In the genomic region with DNA sequence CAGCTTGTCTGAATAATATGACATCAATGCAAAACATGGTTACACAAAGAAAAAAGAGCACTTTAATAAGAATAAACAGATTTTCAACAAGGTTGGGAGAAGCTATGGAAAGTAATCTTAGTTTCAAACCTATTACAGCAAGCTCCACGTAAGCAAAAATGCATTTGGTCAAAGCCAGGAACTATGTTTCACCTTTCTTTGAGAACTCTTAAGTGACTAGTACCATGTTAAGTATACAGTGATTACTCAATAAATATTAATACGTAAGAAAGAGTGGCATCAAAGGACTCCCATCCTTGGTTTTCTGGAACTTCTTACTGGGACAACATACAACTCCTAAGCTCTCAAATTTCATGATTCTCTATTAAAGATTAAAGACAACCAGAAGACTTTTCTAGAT, we compare ENCODE assay signal across 27 cellular contexts.
"Had no signal": no experiment of that assay in that cellular context is flagged by ENCODE, and none has a peak within 500 bp of the region (broad histone marks: within the 10 kb centered on the region; RNA-seq: fewer than 3 reads in every experiment).

No MANE protein-coding gene starts in this region.

- H3K36me3 Mint-ChIP-seq: stimulated activated effector memory CD8-positive, alpha-beta T cell treated with anti-CD3 and anti-CD28 coated beads, Interleukin-12 subunit alpha, Interleukin-12 subunit beta, amount 100 ng/mL, for 72 hours; stimulated activated memory B cell treated with anti-CD40 and anti-IgM and Interleukin-4, amounts not matched to agents 10 μg/mL and 1 μg/mL and 100 μg/mL, for 72 hours; stimulated activated naive B cell treated with anti-CD40 and anti-IgM and Interleukin-4, amounts not matched to agents 10 μg/mL and 1 μg/mL and 100 μg/mL, for 72 hours; type B pancreatic cell had no signal

- H3K9me3 Mint-ChIP-seq: stimulated activated effector memory CD8-positive, alpha-beta T cell treated with anti-CD3 and anti-CD28 coated beads, Interleukin-12 subunit alpha, Interleukin-12 subunit beta, amount 100 ng/mL, for 72 hours; stimulated activated memory B cell treated with anti-CD40 and anti-IgM and Interleukin-4, amounts not matched to agents 10 μg/mL and 1 μg/mL and 100 μg/mL, for 72 hours; stimulated activated naive B cell treated with anti-CD40 and anti-IgM and Interleukin-4, amounts not matched to agents 10 μg/mL and 1 μg/mL and 100 μg/mL, for 72 hours; stimulated activated naive CD8-positive, alpha-beta T cell treated with anti-CD3 and anti-CD28 coated beads, Interleukin-15, Interleukin-2, amounts not matched to agents 100 ng/mL and 50 ng/mL, for 24 hours; type B pancreatic cell had no signal

- DNase-seq: stimulated activated CD4-positive, alpha-beta T cell treated with anti-CD3 and anti-CD28 coated beads, Interleukin-2, amount 100 ng/mL, for 24 hours; stimulated activated CD4-positive, alpha-beta T cell treated with anti-CD3 and anti-CD28 coated beads, Interleukin-2, amount 100 ng/mL, for 48 hours; stimulated activated CD4-positive, alpha-beta T cell treated with anti-CD3 and anti-CD28 coated beads, Interleukin-4, amount 100 ng/mL, for 1 hour; stimulated activated CD4-positive, alpha-beta T cell treated with anti-CD3 and anti-CD28 coated beads, Interleukin-4, amount 100 ng/mL, for 24 hours; stimulated activated CD4-positive, alpha-beta T cell treated with anti-CD3 and anti-CD28 coated beads, Interleukin-4, amount 100 ng/mL, for 4 hours; stimulated activated CD8-positive, alpha-beta memory T cell treated with anti-CD3 and anti-CD28 coated beads, Interleukin-4, amount 100 ng/mL, for 48 hours; stimulated activated naive B cell treated with anti-CD40 and anti-IgM and Interleukin-4, amounts not matched to agents 10 μg/mL and 1 μg/mL and 100 μg/mL, for 72 hours; stimulated activated naive CD4-positive, alpha-beta T cell; stimulated activated naive CD4-positive, alpha-beta T cell treated with Interleukin-2 at 50 U/mL for 16 hours; stimulated activated naive CD8-positive, alpha-beta T cell treated with anti-CD3 and anti-CD28 coated beads, Interleukin-15, amount 100 ng/mL, for 72 hours; stimulated activated naive CD8-positive, alpha-beta T cell treated with anti-CD3 and anti-CD28 coated beads, Interleukin-15, Interleukin-2, amounts not matched to agents 100 U/mL and 50 U/mL, for 24 hours; stomach; substantia nigra; testis; thyroid gland; tibial artery; transverse colon; trophoblast cell; uterus had no signal

- H3K9me3 ChIP-seq: stomach, suprapubic skin, testis, thoracic aorta, thyroid gland, tibial artery, tibial nerve, transverse colon, uterus, vagina had no signal

- H3K4me1 Mint-ChIP-seq: stimulated activated effector memory CD8-positive, alpha-beta T cell treated with anti-CD3 and anti-CD28 coated beads, Interleukin-12 subunit alpha, Interleukin-12 subunit beta, amount 100 ng/mL, for 72 hours; stimulated activated memory B cell treated with anti-CD40 and anti-IgM and Interleukin-4, amounts not matched to agents 10 μg/mL and 1 μg/mL and 100 μg/mL, for 72 hours; stimulated activated naive B cell treated with anti-CD40 and anti-IgM and Interleukin-4, amounts not matched to agents 10 μg/mL and 1 μg/mL and 100 μg/mL, for 72 hours; stimulated activated naive CD8-positive, alpha-beta T cell treated with anti-CD3 and anti-CD28 coated beads, Interleukin-15, amount 100 ng/mL, for 72 hours had no signal

- H3K4me3 ChIP-seq: stomach, suprapubic skin, testis, thoracic aorta, thyroid gland, tibial artery, tibial nerve, transverse colon, uterus, vagina had no signal

- H3K27me3 ChIP-seq: stomach, suprapubic skin, testis, thyroid gland, tibial artery, tibial nerve, transverse colon, uterus, vagina had no signal

- H3K27ac ChIP-seq: stomach, suprapubic skin, testis, thoracic aorta, thyroid gland, tibial artery, tibial nerve, transverse colon, uterus, vagina had no signal

- ATAC-seq: stimulated activated effector memory CD8-positive, alpha-beta T cell treated with anti-CD3 and anti-CD28 coated beads, Interleukin-12 subunit alpha, Interleukin-12 subunit beta, amount 100 ng/mL, for 72 hours; stimulated activated memory B cell treated with anti-CD40 and anti-IgM and Interleukin-4, amounts not matched to agents 10 μg/mL and 1 μg/mL and 100 μg/mL, for 72 hours; stimulated activated naive B cell treated with anti-CD40 and anti-IgM and Interleukin-4, amounts not matched to agents 10 μg/mL and 1 μg/mL and 100 μg/mL, for 72 hours; stimulated activated naive CD8-positive, alpha-beta T cell treated with anti-CD3 and anti-CD28 coated beads, Interleukin-15, amount 100 ng/mL, for 72 hours; stimulated activated naive CD8-positive, alpha-beta T cell treated with anti-CD3 and anti-CD28 coated beads, Interleukin-15, Interleukin-2, amounts not matched to agents 100 U/mL and 50 U/mL, for 24 hours had no signal

- H3K4me3 Mint-ChIP-seq: stimulated activated effector memory CD8-positive, alpha-beta T cell treated with anti-CD3 and anti-CD28 coated beads, Interleukin-12 subunit alpha, Interleukin-12 subunit beta, amount 100 ng/mL, for 72 hours; stimulated activated memory B cell treated with anti-CD40 and anti-IgM and Interleukin-4, amounts not matched to agents 10 μg/mL and 1 μg/mL and 100 μg/mL, for 72 hours; stimulated activated naive B cell treated with anti-CD40 and anti-IgM and Interleukin-4, amounts not matched to agents 10 μg/mL and 1 μg/mL and 100 μg/mL, for 72 hours; stimulated activated naive CD8-positive, alpha-beta T cell treated with anti-CD3 and anti-CD28 coated beads, Interleukin-15, amount 100 ng/mL, for 72 hours; stimulated activated naive CD8-positive, alpha-beta T cell treated with anti-CD3 and anti-CD28 coated beads, Interleukin-15, Interleukin-2, amounts not matched to agents 100 ng/mL and 50 ng/mL, for 24 hours; type B pancreatic cell had no signal

- H3K27me3 Mint-ChIP-seq: stimulated activated memory B cell treated with anti-CD40 and anti-IgM and Interleukin-4, amounts not matched to agents 10 μg/mL and 1 μg/mL and 100 μg/mL, for 72 hours; stimulated activated naive B cell treated with anti-CD40 and anti-IgM and Interleukin-4, amounts not matched to agents 10 μg/mL and 1 μg/mL and 100 μg/mL, for 72 hours; stimulated activated naive CD8-positive, alpha-beta T cell treated with anti-CD3 and anti-CD28 coated beads, Interleukin-15, Interleukin-2, amounts not matched to agents 100 ng/mL and 50 ng/mL, for 24 hours had no signal

- H3K36me3 ChIP-seq: suprapubic skin, thyroid gland, tibial nerve, transverse colon, uterus, vagina had no signal

- H3K4me1 ChIP-seq: stomach, suprapubic skin, testis, thyroid gland, tibial artery, tibial nerve, transverse colon, uterus, vagina had no signal

- H3K27ac Mint-ChIP-seq: stimulated activated effector memory CD8-positive, alpha-beta T cell treated with anti-CD3 and anti-CD28 coated beads, Interleukin-12 subunit alpha, Interleukin-12 subunit beta, amount 100 ng/mL, for 72 hours; stimulated activated memory B cell treated with anti-CD40 and anti-IgM and Interleukin-4, amounts not matched to agents 10 μg/mL and 1 μg/mL and 100 μg/mL, for 72 hours; stimulated activated naive B cell treated with anti-CD40 and anti-IgM and Interleukin-4, amounts not matched to agents 10 μg/mL and 1 μg/mL and 100 μg/mL, for 72 hours; stimulated activated naive CD8-positive, alpha-beta T cell treated with anti-CD3 and anti-CD28 coated beads, Interleukin-15, amount 100 ng/mL, for 72 hours; stimulated activated naive CD8-positive, alpha-beta T cell treated with anti-CD3 and anti-CD28 coated beads, Interleukin-15, Interleukin-2, amounts not matched to agents 100 ng/mL and 50 ng/mL, for 24 hours; type B pancreatic cell had no signal
